ENCODE assay signal across 2 cellular contexts in the genomic region with DNA sequence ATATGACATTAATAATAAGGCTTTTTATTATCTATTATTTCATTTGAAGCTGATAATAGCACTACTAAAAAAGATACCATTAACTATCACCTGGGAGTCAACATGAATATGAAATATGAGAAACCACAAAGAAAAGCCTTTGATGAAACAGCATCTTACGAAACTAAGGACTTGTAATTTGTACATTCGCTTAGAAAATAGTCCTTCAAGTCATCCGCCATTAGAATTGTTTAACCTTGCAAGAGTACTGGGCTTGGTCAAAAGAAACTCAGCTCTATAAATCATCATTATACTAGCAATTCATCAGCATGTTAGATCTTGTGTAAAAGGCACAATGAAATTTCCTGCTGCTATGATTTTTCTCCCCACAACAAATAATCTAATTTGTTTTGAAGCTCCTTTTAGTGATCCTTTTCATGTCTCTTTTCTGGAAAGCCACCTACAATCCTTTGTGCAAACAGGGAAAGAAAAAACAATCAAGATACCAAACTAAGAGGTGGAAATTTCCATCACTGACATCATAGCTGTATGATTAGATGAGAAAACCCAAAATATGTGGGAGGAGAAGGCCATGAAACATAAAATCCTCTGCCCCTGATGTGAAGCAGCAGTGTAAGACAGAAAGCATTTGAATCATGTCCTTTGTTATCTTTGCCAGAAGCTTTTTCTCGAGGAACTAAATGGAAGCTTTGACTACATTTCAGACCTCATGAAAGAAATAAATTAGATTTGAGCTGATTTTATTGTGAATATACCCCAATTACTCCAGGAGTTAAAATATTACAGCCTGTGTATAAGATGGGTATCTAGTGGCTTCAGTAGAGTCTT.
TF ChIP-seq lines count a peak whose summit lies in the region.

No MANE protein-coding gene starts in this region.

TF ChIP-seq in HepG2, 621 proteins besides CTCF, POLR2A, EP300 and RAD21 (continued from another document and continues in another):
- TF ChIP-seq ZNF142 (CRISPR knock-in tag; IDR thresholded peaks at IDR 0.05) (peak; percentile 85), ZNF34 (CRISPR knock-in tag; IDR thresholded peaks at IDR 0.05; ENCODE audit: borderline replicate concordance) (no peak), AKAP8 (CRISPR knock-in tag; IDR thresholded peaks at IDR 0.05) (no peak)
- TF ChIP-seq, protein P1, sequence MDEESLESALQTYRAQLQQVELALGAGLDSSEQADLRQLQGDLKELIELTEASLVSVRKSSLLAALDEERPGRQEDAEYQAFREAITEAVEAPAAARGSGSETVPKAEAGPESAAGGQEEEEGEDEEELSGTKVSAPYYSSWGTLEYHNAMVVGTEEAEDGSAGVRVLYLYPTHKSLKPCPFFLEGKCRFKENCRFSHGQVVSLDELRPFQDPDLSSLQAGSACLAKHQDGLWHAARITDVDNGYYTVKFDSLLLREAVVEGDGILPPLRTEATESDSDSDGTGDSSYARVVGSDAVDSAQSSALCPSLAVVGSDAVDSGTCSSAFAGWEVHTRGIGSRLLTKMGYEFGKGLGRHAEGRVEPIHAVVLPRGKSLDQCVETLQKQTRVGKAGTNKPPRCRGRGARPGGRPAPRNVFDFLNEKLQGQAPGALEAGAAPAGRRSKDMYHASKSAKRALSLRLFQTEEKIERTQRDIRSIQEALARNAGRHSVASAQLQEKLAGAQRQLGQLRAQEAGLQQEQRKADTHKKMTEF (CRISPR knock-in tag; IDR thresholded peaks at IDR 0.05), result 0 out of 2 replicates have a peak, but pooled peaks have one; percentile 25
- TF ChIP-seq, protein P2, sequence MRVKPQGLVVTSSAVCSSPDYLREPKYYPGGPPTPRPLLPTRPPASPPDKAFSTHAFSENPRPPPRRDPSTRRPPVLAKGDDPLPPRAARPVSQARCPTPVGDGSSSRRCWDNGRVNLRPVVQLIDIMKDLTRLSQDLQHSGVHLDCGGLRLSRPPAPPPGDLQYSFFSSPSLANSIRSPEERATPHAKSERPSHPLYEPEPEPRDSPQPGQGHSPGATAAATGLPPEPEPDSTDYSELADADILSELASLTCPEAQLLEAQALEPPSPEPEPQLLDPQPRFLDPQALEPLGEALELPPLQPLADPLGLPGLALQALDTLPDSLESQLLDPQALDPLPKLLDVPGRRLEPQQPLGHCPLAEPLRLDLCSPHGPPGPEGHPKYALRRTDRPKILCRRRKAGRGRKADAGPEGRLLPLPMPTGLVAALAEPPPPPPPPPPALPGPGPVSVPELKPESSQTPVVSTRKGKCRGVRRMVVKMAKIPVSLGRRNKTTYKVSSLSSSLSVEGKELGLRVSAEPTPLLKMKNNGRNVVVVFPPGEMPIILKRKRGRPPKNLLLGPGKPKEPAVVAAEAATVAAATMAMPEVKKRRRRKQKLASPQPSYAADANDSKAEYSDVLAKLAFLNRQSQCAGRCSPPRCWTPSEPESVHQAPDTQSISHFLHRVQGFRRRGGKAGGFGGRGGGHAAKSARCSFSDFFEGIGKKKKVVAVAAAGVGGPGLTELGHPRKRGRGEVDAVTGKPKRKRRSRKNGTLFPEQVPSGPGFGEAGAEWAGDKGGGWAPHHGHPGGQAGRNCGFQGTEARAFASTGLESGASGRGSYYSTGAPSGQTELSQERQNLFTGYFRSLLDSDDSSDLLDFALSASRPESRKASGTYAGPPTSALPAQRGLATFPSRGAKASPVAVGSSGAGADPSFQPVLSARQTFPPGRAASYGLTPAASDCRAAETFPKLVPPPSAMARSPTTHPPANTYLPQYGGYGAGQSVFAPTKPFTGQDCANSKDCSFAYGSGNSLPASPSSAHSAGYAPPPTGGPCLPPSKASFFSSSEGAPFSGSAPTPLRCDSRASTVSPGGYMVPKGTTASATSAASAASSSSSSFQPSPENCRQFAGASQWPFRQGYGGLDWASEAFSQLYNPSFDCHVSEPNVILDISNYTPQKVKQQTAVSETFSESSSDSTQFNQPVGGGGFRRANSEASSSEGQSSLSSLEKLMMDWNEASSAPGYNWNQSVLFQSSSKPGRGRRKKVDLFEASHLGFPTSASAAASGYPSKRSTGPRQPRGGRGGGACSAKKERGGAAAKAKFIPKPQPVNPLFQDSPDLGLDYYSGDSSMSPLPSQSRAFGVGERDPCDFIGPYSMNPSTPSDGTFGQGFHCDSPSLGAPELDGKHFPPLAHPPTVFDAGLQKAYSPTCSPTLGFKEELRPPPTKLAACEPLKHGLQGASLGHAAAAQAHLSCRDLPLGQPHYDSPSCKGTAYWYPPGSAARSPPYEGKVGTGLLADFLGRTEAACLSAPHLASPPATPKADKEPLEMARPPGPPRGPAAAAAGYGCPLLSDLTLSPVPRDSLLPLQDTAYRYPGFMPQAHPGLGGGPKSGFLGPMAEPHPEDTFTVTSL (CRISPR knock-in tag; IDR thresholded peaks at IDR 0.05; ENCODE audit: borderline replicate concordance), result no peak

TF ChIP-seq in K562, 482 proteins besides CTCF, POLR2A, EP300 and RAD21 (continued from another document):
- TF ChIP-seq, protein P3, sequence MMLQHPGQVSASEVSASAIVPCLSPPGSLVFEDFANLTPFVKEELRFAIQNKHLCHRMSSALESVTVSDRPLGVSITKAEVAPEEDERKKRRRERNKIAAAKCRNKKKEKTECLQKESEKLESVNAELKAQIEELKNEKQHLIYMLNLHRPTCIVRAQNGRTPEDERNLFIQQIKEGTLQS (IDR thresholded peaks at IDR 0.05), result peak; percentile 32; the same call in 1 of the 2 replicates
- TF ChIP-seq, protein P3 (CRISPR knock-in tag; conservative IDR thresholded peaks at IDR 0.05), result no peak
- TF ChIP-seq IRF2 (CRISPR knock-in tag; IDR thresholded peaks at IDR 0.05) (no peak), BRCA1 (IDR thresholded peaks at IDR 0.05) (no peak), BRCA1 (CRISPR knock-in tag; IDR thresholded peaks at IDR 0.05) (no peak), ZMIZ1 (IDR thresholded peaks at IDR 0.05; ENCODE audit: low read depth in 2 of 2, low read length in 2 of 2) (no peak), EGR1 (conservative IDR thresholded peaks at IDR 0.05) (peak; percentile 79), KDM1A (IDR thresholded peaks at IDR 0.05) (peak in 1 of 2 experiments; percentile 7; a peak in 1 of 4 replicates), ATF1 (CRISPR knock-in tag; IDR thresholded peaks at IDR 0.05) (no peak), ATF1 (tag; IDR thresholded peaks at IDR 0.05) (0 out of 2 replicates have a peak, but pooled peaks have one; percentile 30)
